ENCODE assay signal across 8 cellular contexts in the genomic region with DNA sequence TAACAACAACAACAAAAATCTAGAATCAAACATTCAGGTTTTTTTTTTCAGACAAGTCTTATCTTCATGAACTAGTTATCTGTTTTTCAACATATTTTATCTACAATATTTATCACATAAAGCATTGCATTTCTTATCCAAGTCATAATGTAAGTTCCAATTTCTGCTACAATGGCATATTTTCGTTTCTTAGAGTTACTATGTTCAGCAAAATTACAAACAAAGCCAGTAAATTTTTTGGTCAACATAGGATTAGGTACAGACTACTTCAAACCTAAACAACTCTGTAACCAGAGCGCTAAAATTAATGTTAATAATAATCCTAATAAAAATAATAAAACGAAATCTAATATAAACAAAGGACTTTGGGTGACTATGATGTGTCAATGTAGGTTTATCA.
"Had no signal": no experiment of that assay in that cellular context is flagged by ENCODE, and none has a peak within 500 bp of the region (broad histone marks: within the 10 kb centered on the region; RNA-seq: fewer than 3 reads in every experiment).

No MANE protein-coding gene starts in this region.

- H3K36me3 ChIP-seq: HAP-1 had no signal

- DNase-seq: GM23248, GOT3, H7, Karpas-422, KBM-7 had no signal

- H3K9me3 ChIP-seq: HAP-1 had no signal

- H3K4me3 ChIP-seq: GM23248, HAP-1 had no signal

- H3K9ac ChIP-seq: GM23248, KMS-11 had no signal

- H3K27ac ChIP-seq: GM23248, KMS-11 had no signal

- H2AFZ ChIP-seq: GM23248 had no signal

- FAIRE-seq: HTR-8/SVneo had no signal

- H3K4me2 ChIP-seq: KMS-11 had no signal

- H3K4me1 ChIP-seq: HAP-1 had no signal
